Comparison of ENCODE assay signal across 8 cellular contexts in the genomic region with DNA sequence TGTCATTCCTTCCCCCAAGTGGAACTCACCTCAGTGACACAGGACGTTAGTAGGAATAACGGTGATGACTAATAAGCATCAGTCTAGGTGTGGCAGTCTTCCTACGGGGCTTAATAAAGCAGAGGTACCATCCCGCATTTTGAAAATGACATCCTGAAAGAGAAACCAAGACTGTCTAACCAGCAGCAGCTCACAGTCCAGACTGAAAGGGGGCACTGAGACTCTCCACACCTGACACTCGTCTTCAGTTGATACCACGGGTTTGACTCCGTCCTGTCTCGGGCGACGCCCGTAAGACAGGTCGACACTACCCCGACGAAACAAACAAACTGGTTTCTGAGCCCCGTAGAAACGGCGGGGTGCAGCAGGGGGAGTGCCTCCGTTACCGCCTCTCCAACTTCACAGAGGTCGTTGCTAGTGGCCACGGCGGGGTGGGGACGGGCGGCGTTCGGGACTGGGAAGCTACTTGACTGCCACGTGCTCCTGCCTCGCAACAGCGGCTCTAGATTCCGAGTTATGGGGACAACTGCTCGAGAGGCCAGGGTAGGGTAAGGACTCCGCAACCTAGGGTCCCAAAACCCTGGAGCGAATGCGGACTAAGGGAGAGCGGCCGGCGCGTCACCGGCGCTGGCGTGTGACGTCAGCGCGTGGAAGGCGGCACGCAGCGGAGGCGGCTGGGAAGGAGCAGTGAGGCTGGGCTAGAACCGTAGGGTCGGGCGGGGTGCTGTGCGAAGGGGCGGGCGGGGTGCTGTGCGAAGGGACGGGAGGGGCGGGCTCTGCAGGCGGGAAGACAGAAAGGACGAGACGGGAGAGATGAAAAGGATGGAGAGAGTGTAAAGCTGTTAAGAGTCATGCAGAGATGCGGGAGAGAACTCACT. TPM values are rescaled to one million over a fixed set of nuclear protein-coding genes. Genes with fewer than 3 reads are reported as not detected.
DNase-seq lines count a peak whose midpoint lies in the region; ATAC-seq and TF ChIP-seq lines count a peak whose summit lies in the region.

A gene with protein sequence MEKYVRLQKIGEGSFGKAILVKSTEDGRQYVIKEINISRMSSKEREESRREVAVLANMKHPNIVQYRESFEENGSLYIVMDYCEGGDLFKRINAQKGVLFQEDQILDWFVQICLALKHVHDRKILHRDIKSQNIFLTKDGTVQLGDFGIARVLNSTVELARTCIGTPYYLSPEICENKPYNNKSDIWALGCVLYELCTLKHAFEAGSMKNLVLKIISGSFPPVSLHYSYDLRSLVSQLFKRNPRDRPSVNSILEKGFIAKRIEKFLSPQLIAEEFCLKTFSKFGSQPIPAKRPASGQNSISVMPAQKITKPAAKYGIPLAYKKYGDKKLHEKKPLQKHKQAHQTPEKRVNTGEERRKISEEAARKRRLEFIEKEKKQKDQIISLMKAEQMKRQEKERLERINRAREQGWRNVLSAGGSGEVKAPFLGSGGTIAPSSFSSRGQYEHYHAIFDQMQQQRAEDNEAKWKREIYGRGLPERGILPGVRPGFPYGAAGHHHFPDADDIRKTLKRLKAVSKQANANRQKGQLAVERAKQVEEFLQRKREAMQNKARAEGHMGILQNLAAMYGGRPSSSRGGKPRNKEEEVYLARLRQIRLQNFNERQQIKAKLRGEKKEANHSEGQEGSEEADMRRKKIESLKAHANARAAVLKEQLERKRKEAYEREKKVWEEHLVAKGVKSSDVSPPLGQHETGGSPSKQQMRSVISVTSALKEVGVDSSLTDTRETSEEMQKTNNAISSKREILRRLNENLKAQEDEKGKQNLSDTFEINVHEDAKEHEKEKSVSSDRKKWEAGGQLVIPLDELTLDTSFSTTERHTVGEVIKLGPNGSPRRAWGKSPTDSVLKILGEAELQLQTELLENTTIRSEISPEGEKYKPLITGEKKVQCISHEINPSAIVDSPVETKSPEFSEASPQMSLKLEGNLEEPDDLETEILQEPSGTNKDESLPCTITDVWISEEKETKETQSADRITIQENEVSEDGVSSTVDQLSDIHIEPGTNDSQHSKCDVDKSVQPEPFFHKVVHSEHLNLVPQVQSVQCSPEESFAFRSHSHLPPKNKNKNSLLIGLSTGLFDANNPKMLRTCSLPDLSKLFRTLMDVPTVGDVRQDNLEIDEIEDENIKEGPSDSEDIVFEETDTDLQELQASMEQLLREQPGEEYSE (N-terminal part only) (minus strand): TSS at position 593 of the 878 bp plus-strand sequence. CDS start 9,953 bp downstream, outside the sequence.

- peak within 1 kb of the TSS; percentile 99 to 100 (median 100) for H3K27ac Mint-ChIP-seq in IgD-negative memory B cell

- no peaks in the 10 kb centered on the region for H3K27me3 Mint-ChIP-seq in IgD-negative memory B cell

- no peaks in the 10 kb centered on the region for H3K36me3 Mint-ChIP-seq in IgD-negative memory B cell

- DNase-seq in DMS 273 (lab: John Stamatoyannopoulos, UW; ENCODE audit: unreplicated experiment) (peak; percentile 94), OCI-M1 (lab: John Stamatoyannopoulos, UW) (peak; percentile 95), activated T-cell treated with anti-CD3 and anti-CD28 coated beads for 24 hours (ENCODE audit: low read depth) (peak; percentile 84), epithelial cell of proximal tubule (ENCODE audit: low read depth) (no peak), mucosa of gallbladder (ENCODE audit: low spot score) (peak; percentile 81)
- DNase-seq in stimulated activated CD8-positive, alpha-beta memory T cell treated with anti-CD3 and anti-CD28 coated beads, Interleukin-4, amount 100 ng/mL, for 4 hours (ENCODE audit: low read depth in 2 of 2, low spot score in 1 of 2), result peak; percentile 60 to 76

- H3K4me1 Mint-ChIP-seq in IgD-negative memory B cell, result peaks cover 12 to 17% (median 13%) of the 10 kb centered on the region in 3 donors

- TF ChIP-seq CTCF in epithelial cell of proximal tubule (conservative IDR thresholded peaks at IDR 0.05; ENCODE audit: low read depth, low read length), result no peak

- peak; percentile 92 for ATAC-seq in GM21529 (IDR thresholded peaks at IDR 0.05; ENCODE audit: unreplicated experiment)

- peak within 1 kb of the TSS; percentile 98 to 99 (median 98) for H3K4me3 Mint-ChIP-seq in IgD-negative memory B cell

- H3K4me3 ChIP-seq in epithelial cell of proximal tubule (ENCODE audit: low read depth, low read length), result peak within 1 kb of the TSS; percentile 88

- H3K9me3 Mint-ChIP-seq in IgD-negative memory B cell, result no peaks in the 10 kb centered on the region

RNA-seq across cellular contexts. Expression of the gene that starts here (rescaled TPM):
- 8.2 TPM for polyA plus RNA-seq in IgD-negative memory B cell
- 5.9 and 8.0 TPM in 2 replicates for total RNA-seq in epithelial cell of proximal tubule
- total RNA-seq in mucosa of gallbladder, result 13.8 TPM
